35 cellular contexts compared by ENCODE assay signal in genomic region chr10:49243610-49244283, GRCh38. TPM values are rescaled to one million over a fixed set of nuclear protein-coding genes. Genes with fewer than 3 reads are reported as not detected.
DNase-seq lines count a peak whose midpoint lies in the region; ATAC-seq, FAIRE-seq and TF ChIP-seq lines count a peak whose summit lies in the region.
"Had no signal": no experiment of that assay in that cellular context is flagged by ENCODE, and none has a peak within 500 bp of the region (broad histone marks: within the 10 kb centered on the region; RNA-seq: fewer than 3 reads in every experiment).

No MANE protein-coding gene starts in this region.

- no peak overlapping the region for H3K4me3 ChIP-seq in left ventricle myocardium inferior
- no peak overlapping the region for H3K4me3 ChIP-seq in heart right ventricle
- 0 out of 2 replicates have a peak overlapping the region, but pooled peaks have one; percentile 5 for H3K4me3 ChIP-seq in OCI-LY3 (ENCODE audit: low read length)
- no peak overlapping the region for H3K4me3 ChIP-seq in GM23338
- H3K4me3 ChIP-seq: ascending aorta, coronary artery, sigmoid colon had no signal

- TF ChIP-seq CTCF in left ventricle myocardium inferior (IDR thresholded peaks at IDR 0.05; ENCODE audit: borderline replicate concordance) (no peak), heart right ventricle (IDR thresholded peaks at IDR 0.05) (no peak), OCI-LY3 (IDR thresholded peaks at IDR 0.05; ENCODE audit: low read depth, low read length) (no peak), GM23338 (conservative IDR thresholded peaks at IDR 0.05; ENCODE audit: low read depth in 2 of 2) (no peak)

- intact Hi-C loops in left ventricle myocardium inferior (cut with micrococcal nuclease) (no loop called here), heart right ventricle (cut with DNase I) (no loop called here)

- peaks cover 18% of the 10 kb centered on the region for H3K4me1 Mint-ChIP-seq in GM23338
- H3K4me1 Mint-ChIP-seq: activated CD4-positive, alpha-beta T cell treated with anti-CD3 and anti-CD28 coated beads for 36 hours had no signal

- 53 to 65% methylated on average over 6 of the region's 6 CpGs for WGBS in heart right ventricle, 2 donors

- H3F3A ChIP-seq in GM23338 (replicated peaks; ENCODE audit: low read depth) = no peaks in the 10 kb centered on the region

- peak; percentile 91 for FAIRE-seq in endometrium (lab: Jason Lieb, UNC)
- FAIRE-seq: H54, urothelium cell line had no signal

- ATAC-seq in heart right ventricle = no peak
- no peak for ATAC-seq in GM23338
- ATAC-seq in GM19023 (IDR thresholded peaks at IDR 0.05; ENCODE audit: unreplicated experiment) = no peak
- ATAC-seq: activated CD4-positive, alpha-beta T cell treated with anti-CD3 and anti-CD28 coated beads for 36 hours; effector memory CD8-positive, alpha-beta T cell had no signal

- H3K27ac Mint-ChIP-seq in GM23338 = no peak overlapping the region
- H3K27ac Mint-ChIP-seq: activated CD4-positive, alpha-beta T cell treated with anti-CD3 and anti-CD28 coated beads for 36 hours; activated naive CD8-positive, alpha-beta T cell; effector memory CD8-positive, alpha-beta T cell; progenitor cell of endocrine pancreas had no signal

- H2AFZ ChIP-seq in OCI-LY3 (ENCODE audit: low read depth, low read length) (no peak overlapping the region), GM23338 (no peak overlapping the region)

- H3K79me2 ChIP-seq in OCI-LY3 (ENCODE audit: low read length) = no peaks in the 10 kb centered on the region
- H3K79me2 ChIP-seq in GM23338 (replicated peaks; ENCODE audit: insufficient read depth) = no peaks in the 10 kb centered on the region

- H4K20me1 ChIP-seq in OCI-LY3 (ENCODE audit: insufficient read depth, low read length) (no peaks in the 10 kb centered on the region), GM23338 (replicated peaks; ENCODE audit: insufficient read depth) (no peaks in the 10 kb centered on the region)

- H3K4me3 Mint-ChIP-seq in GM23338 = no peak overlapping the region
- H3K4me3 Mint-ChIP-seq: activated CD4-positive, alpha-beta T cell treated with anti-CD3 and anti-CD28 coated beads for 36 hours; activated naive CD8-positive, alpha-beta T cell; effector memory CD8-positive, alpha-beta T cell had no signal

- no peak overlapping the region for H3K9ac ChIP-seq in OCI-LY3 (ENCODE audit: low read length)

- H3K27ac ChIP-seq in left ventricle myocardium inferior (replicated peaks) = peak overlapping the region; percentile 64
- H3K27ac ChIP-seq in heart right ventricle = peak overlapping the region in 5 of 10 donors; percentile 2 to 54 (median 5)
- no peak overlapping the region for H3K27ac ChIP-seq in OCI-LY3 (ENCODE audit: low read length)
- H3K27ac ChIP-seq in GM23338 (ENCODE audit: low read depth) = no peak overlapping the region
- H3K27ac ChIP-seq: ascending aorta, coronary artery, sigmoid colon had no signal

- no peaks in the 10 kb centered on the region; the same call in 2 of the 3 replicates for H3K9me3 Mint-ChIP-seq in GM23338
- H3K9me3 Mint-ChIP-seq: effector memory CD8-positive, alpha-beta T cell had no signal

- DNase-seq in left ventricle myocardium inferior = no peak
- no peak for DNase-seq in heart right ventricle
- no peak for DNase-seq in GM23338 (ENCODE audit: low spot score)
- DNase-seq in T1000 (lab: John Stamatoyannopoulos, UW) = no peak
- no peak for DNase-seq in stimulated activated CD4-positive, alpha-beta T cell treated with anti-CD3 and anti-CD28 coated beads, Interleukin-2, amount 100 ng/mL, for 24 hours
- DNase-seq: activated CD4-positive, alpha-beta T cell treated with anti-CD3 and anti-CD28 coated beads for 36 hours; activated effector memory CD4-positive, alpha-beta T cell treated with Interleukin-2 at 50 U/mL for 16 hours; activated T-cell treated with anti-CD3 and anti-CD28 coated beads for 4 hours; AML-193; effector memory CD8-positive, alpha-beta T cell; foreskin fibroblast; head of caudate nucleus; NCI-H1417 treated with DMSO at 0.1 percent for 48 hours; NCI-H446; NCI-H774; Right ventricle myocardium superior; sigmoid colon; stimulated activated CD4-positive, alpha-beta T cell treated with anti-CD3 and anti-CD28 coated beads, Interleukin-4, amount 100 ng/mL, for 4 hours; stimulated activated naive CD4-positive, alpha-beta T cell; T-helper 1 cell had no signal

- H3K36me3 ChIP-seq in left ventricle myocardium inferior (no peaks in the 10 kb centered on the region), heart right ventricle (no peaks in the 10 kb centered on the region), OCI-LY3 (replicated peaks; ENCODE audit: low read depth, low read length) (no peaks in the 10 kb centered on the region), GM23338 (ENCODE audit: insufficient read depth) (no peaks in the 10 kb centered on the region)
- H3K36me3 ChIP-seq: ascending aorta, sigmoid colon had no signal

- peaks cover 15% of the 10 kb centered on the region for H3K27me3 Mint-ChIP-seq in GM23338 (ENCODE audit: insufficient read depth, low read depth, poor library complexity)

- no peaks in the 10 kb centered on the region for H3K9me2 ChIP-seq in GM23338 (ENCODE audit: insufficient read depth)

- no peaks in the 10 kb centered on the region for H3K36me3 Mint-ChIP-seq in GM23338 (ENCODE audit: low read depth)
- H3K36me3 Mint-ChIP-seq: activated naive CD8-positive, alpha-beta T cell had no signal

- H3K4me2 ChIP-seq in OCI-LY3 (ENCODE audit: low read length) = peak overlapping the region; percentile 50
- no peak overlapping the region for H3K4me2 ChIP-seq in GM23338

- H3K27me3 ChIP-seq in left ventricle myocardium inferior (ENCODE audit: low read depth) (no peaks in the 10 kb centered on the region), heart right ventricle (no peaks in the 10 kb centered on the region), OCI-LY3 (ENCODE audit: low read depth, low read length) (no peaks in the 10 kb centered on the region), GM23338 (ENCODE audit: insufficient read depth) (peaks cover 39% of the 10 kb centered on the region)
- H3K27me3 ChIP-seq: ascending aorta, sigmoid colon had no signal

- H3K4me1 ChIP-seq in left ventricle myocardium inferior = peaks cover 48% of the 10 kb centered on the region
- H3K4me1 ChIP-seq in heart right ventricle = peaks cover 7 to 37% (median 24%) of the 10 kb centered on the region in 9 donors
- peaks cover 12% of the 10 kb centered on the region for H3K4me1 ChIP-seq in OCI-LY3 (ENCODE audit: low read length)
- H3K4me1 ChIP-seq in GM23338 (ENCODE audit: insufficient read depth) = peaks cover 6% of the 10 kb centered on the region
- H3K4me1 ChIP-seq: ascending aorta, sigmoid colon had no signal

- H3K9me3 ChIP-seq in left ventricle myocardium inferior (replicated peaks) (no peaks in the 10 kb centered on the region), heart right ventricle (no peaks in the 10 kb centered on the region), OCI-LY3 (ENCODE audit: insufficient read depth, low read length) (no peaks in the 10 kb centered on the region)
- H3K9me3 ChIP-seq: ascending aorta, sigmoid colon had no signal

TF ChIP-seq in GM23338, 12 proteins besides CTCF, POLR2A, EP300 and RAD21 (continues in another document):
- no peak for TF ChIP-seq ETS1 (IDR thresholded peaks at IDR 0.05)
- TF ChIP-seq NANOG (IDR thresholded peaks at IDR 0.05; ENCODE audit: borderline replicate concordance) = no peak
- no peak for TF ChIP-seq CREB1 (CRISPR knock-in tag; IDR thresholded peaks at IDR 0.05; ENCODE audit: low read depth)

RNA-seq across cellular contexts. Expression of gene C10orf71, which starts 55.2 kb away (rescaled TPM):
- total RNA-seq in left ventricle myocardium inferior = 136 TPM
- total RNA-seq in heart right ventricle = 100 to 1,000 TPM in 9 of 10 donors, 10 to 100 TPM in 1; 56.0 to 225 (median 180) TPM
- polyA plus RNA-seq in heart right ventricle = 10 to 100 TPM in 1 of 2 donors, 1 to 10 TPM in 1; 3.6 to 23.0 TPM
- total RNA-seq in GM23338 (2014; rRNA removed; shearing (Covaris generic)) = not detected in 2 replicates
- polyA plus RNA-seq in GM23338 (2016; fragmentation: Nextera tagmentation; extraction: Ambion mirVana) = not detected in 2 replicates
- total RNA-seq: A172; activated CD4-positive, alpha-beta T cell treated with anti-CD3 and anti-CD28 coated beads for 36 hours; ascending aorta; kidney epithelial cell; lung microvascular endothelial cell; M059J; progenitor cell of endocrine pancreas; sigmoid colon; temporal lobe had no signal
- polyA plus RNA-seq: esophagus, sigmoid colon had no signal

RNA-seq across cellular contexts. Expression of gene TMEM273, which starts 55.6 kb away (rescaled TPM):
- 29.0 TPM for total RNA-seq in left ventricle myocardium inferior
- total RNA-seq in heart right ventricle = 10 to 100 TPM; 10.9 to 27.3 (median 18.6) TPM
- polyA plus RNA-seq in heart right ventricle = 10 to 100 TPM; 17.4 to 28.5 TPM
- not detected in 2 replicates for total RNA-seq in GM23338 (2014; rRNA removed; shearing (Covaris generic))
- not detected in 2 replicates for polyA plus RNA-seq in GM23338 (2016; fragmentation: Nextera tagmentation; extraction: Ambion mirVana)
- total RNA-seq: A172, M059J, progenitor cell of endocrine pancreas had no signal

Comparison
In these comparisons a context has a peak if more than half of its experiments do, and no peak if none do; other contexts are left out.
1. RNA of gene C10orf71, which starts 55.2 kb away (total RNA-seq): 56.0 to 225 TPM in heart right ventricle and 136 TPM in left ventricle myocardium inferior (single experiment); not detected in GM23338; every median in the first group is over 10 times any median in the second.
2. RNA of gene TMEM273, which starts 55.6 kb away (total RNA-seq): 29.0 TPM in left ventricle myocardium inferior (single experiment) and 10.9 to 27.3 TPM in heart right ventricle; not detected in GM23338; every median in the first group is over 10 times any median in the second.